In genomic region chr3:195916291-195916690, GRCh38 we compare ENCODE assay signal across 19 cellular contexts. TPM values are rescaled to one million over a fixed set of nuclear protein-coding genes. Genes with fewer than 3 reads are reported as not detected.
DNase-seq lines count a peak whose midpoint lies in the region; ATAC-seq and TF ChIP-seq lines count a peak whose summit lies in the region.
"Had no signal": no experiment of that assay in that cellular context is flagged by ENCODE, and none has a peak within 500 bp of the region (broad histone marks: within the 10 kb centered on the region; RNA-seq: fewer than 3 reads in every experiment).

No MANE protein-coding gene starts in this region.

- no peaks in the 10 kb centered on the region for H3K27me3 ChIP-seq in upper lobe of right lung
- H3K27me3 ChIP-seq: BE2C had no signal

- no peaks in the 10 kb centered on the region for H3K36me3 ChIP-seq in upper lobe of right lung
- H3K36me3 ChIP-seq: BE2C had no signal

- H3K36me3 Mint-ChIP-seq in chondrocyte (ENCODE audit: low read depth) (no peaks in the 10 kb centered on the region), memory B cell (no peaks in the 10 kb centered on the region), progenitor cell of endocrine pancreas (ENCODE audit: insufficient read depth) (no peaks in the 10 kb centered on the region), HFFc6 (ENCODE audit: low read depth) (no peaks in the 10 kb centered on the region)
- H3K36me3 Mint-ChIP-seq: CD4-positive, alpha-beta memory T cell had no signal

- H3K27ac ChIP-seq in upper lobe of right lung, result no peak overlapping the region
- H3K27ac ChIP-seq: 22Rv1 had no signal

- peak; percentile 40 for DNase-seq in activated CD8-positive, alpha-beta memory T cell treated with anti-CD3 and anti-CD28 coated beads for 24 hours
- no peak for DNase-seq in activated CD8-positive, alpha-beta memory T cell treated with anti-CD3 and anti-CD28 coated beads, Interleukin-2, amount 50 U/mL, for 4 hours
- DNase-seq in chondrocyte (ENCODE audit: low spot score) (peak; percentile 79), memory B cell (ENCODE audit: low spot score in 2 of 2) (no peak), upper lobe of right lung (peak; percentile 54), progenitor cell of endocrine pancreas (ENCODE audit: low spot score, unreplicated experiment) (no peak), HFFc6 (no peak)
- DNase-seq: BE2C; Calu3; CD4-positive, alpha-beta memory T cell; H9; MV-4-11; NCI-H1417 treated with DMSO at 0.1 percent for 48 hours; NCI-H1930; NCI-H69; NK-92 treated with Interleukin-12 subunit alpha and Interleukin-12 subunit beta, amount 100 ng/mL, for 24 hours; RPMI8226 had no signal

- ATAC-seq in memory B cell (ENCODE audit: low read depth) (no peak), upper lobe of right lung (no peak), HG02763 (IDR thresholded peaks at IDR 0.05; ENCODE audit: unreplicated experiment) (no peak)

- H3K27me3 Mint-ChIP-seq in chondrocyte (ENCODE audit: low read depth) (peaks cover 7% of the 10 kb centered on the region), memory B cell (peaks cover 9% of the 10 kb centered on the region), progenitor cell of endocrine pancreas (peaks cover 22% of the 10 kb centered on the region), HFFc6 (ENCODE audit: insufficient read depth) (peaks cover 15% of the 10 kb centered on the region)

- intact Hi-C loops in upper lobe of right lung (cut with DNase I), result loop anchor here (10.0 kb wide), 1 partner anchor 51 kb away; no protein-coding TSS in a partner anchor

- TF ChIP-seq CTCF in chondrocyte (IDR thresholded peaks at IDR 0.05) (no peak), upper lobe of right lung (IDR thresholded peaks at IDR 0.05) (no peak), progenitor cell of endocrine pancreas (IDR thresholded peaks at IDR 0.05; ENCODE audit: unreplicated experiment) (no peak), HFFc6 (IDR thresholded peaks at IDR 0.05) (no peak)

- H3K27ac Mint-ChIP-seq in chondrocyte (ENCODE audit: unreplicated experiment), result no peak overlapping the region
- H3K27ac Mint-ChIP-seq in memory B cell, result peak overlapping the region; percentile 30
- no peak overlapping the region for H3K27ac Mint-ChIP-seq in progenitor cell of endocrine pancreas
- H3K27ac Mint-ChIP-seq in HFFc6, result no peak overlapping the region
- H3K27ac Mint-ChIP-seq: CD4-positive, alpha-beta memory T cell; H9 had no signal

- H3K4me3 Mint-ChIP-seq in chondrocyte (ENCODE audit: unreplicated experiment) (no peak overlapping the region), memory B cell (no peak overlapping the region), progenitor cell of endocrine pancreas (ENCODE audit: low read depth) (no peak overlapping the region), HFFc6 (no peak overlapping the region)
- H3K4me3 Mint-ChIP-seq: CD4-positive, alpha-beta memory T cell; H9 had no signal

- H3K4me1 ChIP-seq in upper lobe of right lung, result peaks cover 9% of the 10 kb centered on the region

- H3K4me1 Mint-ChIP-seq in chondrocyte (ENCODE audit: low read depth) (peaks cover 8% of the 10 kb centered on the region), memory B cell (peaks cover 9% of the 10 kb centered on the region), progenitor cell of endocrine pancreas (ENCODE audit: low read depth) (peaks cover 6% of the 10 kb centered on the region), HFFc6 (ENCODE audit: low read depth) (peaks cover 23% of the 10 kb centered on the region)

- H3K9me3 ChIP-seq in upper lobe of right lung, result no peaks in the 10 kb centered on the region
- H3K9me3 ChIP-seq: BE2C had no signal

- no peaks in the 10 kb centered on the region for H3K9me3 Mint-ChIP-seq in chondrocyte (ENCODE audit: low read depth)
- no peaks in the 10 kb centered on the region for H3K9me3 Mint-ChIP-seq in memory B cell
- H3K9me3 Mint-ChIP-seq in progenitor cell of endocrine pancreas (ENCODE audit: low read depth), result no peaks in the 10 kb centered on the region
- H3K9me3 Mint-ChIP-seq in HFFc6, result no peaks in the 10 kb centered on the region
- H3K9me3 Mint-ChIP-seq: CD4-positive, alpha-beta memory T cell; H9 had no signal

- H3K4me3 ChIP-seq in upper lobe of right lung, result no peak overlapping the region

RNA-seq across cellular contexts. Expression of gene TNK2, which starts 7.9 kb away (rescaled TPM):
- total RNA-seq in chondrocyte, result 35.5 to 39.8 TPM (median 38.6 TPM) in 3 replicates
- 58.8 TPM for total RNA-seq in upper lobe of right lung
- total RNA-seq in progenitor cell of endocrine pancreas, result 57.3 and 73.6 TPM in 2 replicates
- total RNA-seq in HFFc6 (2021; fragmentation: NEBNext Ultra II Directional; extraction: Animal tissue kit (Norgen Biotek cat#: 25700)), result 10 to 100 TPM; 29.6 to 46.1 (median 35.1) TPM

Comparison
In these comparisons a context has a peak if more than half of its experiments do, and no peak if none do; other contexts are left out.
1. DNase-seq: peak in activated CD8-positive, alpha-beta memory T cell treated with anti-CD3 and anti-CD28 coated beads for 24 hours (single experiment), chondrocyte (single experiment) and upper lobe of right lung (single experiment); none in activated CD8-positive, alpha-beta memory T cell treated with anti-CD3 and anti-CD28 coated beads, Interleukin-2, amount 50 U/mL, for 4 hours (single experiment), memory B cell (0 of 2), progenitor cell of endocrine pancreas (single experiment) and HFFc6 (single experiment).